Comparison of ENCODE assay signal across 8 cellular contexts in the genomic region with DNA sequence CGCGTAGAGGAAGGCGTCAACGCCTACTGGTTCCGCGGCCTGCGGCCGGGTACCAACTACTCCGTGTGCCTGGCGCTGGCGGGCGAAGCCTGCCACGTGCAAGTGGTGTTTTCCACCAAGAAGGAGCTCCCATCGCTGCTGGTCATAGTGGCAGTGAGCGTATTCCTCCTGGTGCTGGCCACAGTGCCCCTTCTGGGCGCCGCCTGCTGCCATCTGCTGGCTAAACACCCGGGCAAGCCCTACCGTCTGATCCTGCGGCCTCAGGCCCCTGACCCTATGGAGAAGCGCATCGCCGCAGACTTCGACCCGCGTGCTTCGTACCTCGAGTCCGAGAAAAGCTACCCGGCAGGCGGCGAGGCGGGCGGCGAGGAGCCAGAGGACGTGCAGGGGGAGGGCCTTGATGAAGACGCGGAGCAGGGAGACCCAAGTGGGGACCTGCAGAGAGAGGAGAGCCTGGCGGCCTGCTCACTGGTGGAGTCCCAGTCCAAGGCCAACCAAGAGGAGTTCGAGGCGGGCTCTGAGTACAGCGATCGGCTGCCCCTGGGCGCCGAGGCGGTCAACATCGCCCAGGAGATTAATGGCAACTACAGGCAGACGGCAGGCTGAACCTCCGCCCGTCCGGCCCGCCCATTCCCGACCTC. TPM values are rescaled to one million over a fixed set of nuclear protein-coding genes. Genes with fewer than 3 reads are reported as not detected.
A peak's percentile ranks its signal among the peaks of the same experiment; 100 is the strongest.
DNase-seq lines count a peak whose midpoint lies in the region; ATAC-seq and TF ChIP-seq lines count a peak whose summit lies in the region.

No MANE protein-coding gene starts in this region.

- H3K36me3 ChIP-seq in Peyer's patch (no peaks in the 10 kb centered on the region), tibial nerve (peaks cover 0 to 8% (median 0%) of the 10 kb centered on the region in 3 donors)

- no peak for TF ChIP-seq POLR2A in Peyer's patch (IDR thresholded peaks at IDR 0.05)
- no peak for TF ChIP-seq POLR2A in tibial nerve (IDR thresholded peaks at IDR 0.05)

- WGBS in tibial nerve, 2 donors: 48 to 56% methylated on average over 29 to 53 of the region's 53 CpGs

- intact Hi-C loops in posterior vena cava (cut with DNase I): loop anchor here in 1 of 2 donors (5.0 kb wide), 1 partner anchor 77 kb away; no protein-coding TSS in a partner anchor

- peaks cover 0 to 59% of the 10 kb centered on the region in 2 donors for H3K27me3 ChIP-seq in Peyer's patch
- H3K27me3 ChIP-seq in foreskin keratinocyte: peaks cover 97% of the 10 kb centered on the region
- H3K27me3 ChIP-seq in tibial nerve: peaks cover 0 to 100% of the 10 kb centered on the region in 2 donors

- H3K27ac ChIP-seq in Peyer's patch (no peak overlapping the region), foreskin keratinocyte (no peak overlapping the region), tibial nerve (no peak overlapping the region)

- peak; percentile 88 for DNase-seq in ELF-1 (ENCODE audit: low read depth, low spot score)
- DNase-seq in Peyer's patch: peak in 2 of 3 donors; percentile 58 to 65
- DNase-seq in foreskin keratinocyte: peak in 1 of 2 donors; percentile 42
- peak; percentile 87 for DNase-seq in posterior vena cava (ENCODE audit: low spot score)
- no peak for DNase-seq in NCI-H1436 (lab: John Stamatoyannopoulos, UW)
- no peak for DNase-seq in tibial nerve (ENCODE audit: low spot score in 2 of 2)
- DNase-seq in activated CD4-positive, CD25-positive, alpha-beta regulatory T cell treated with anti-CD3 and anti-CD28 coated beads, Interleukin-2, amount 50 U/mL, for 72 hours: no peak

- TF ChIP-seq EP300 in tibial nerve (IDR thresholded peaks at IDR 0.05): no peak

- no peak overlapping the region for H3K4me3 ChIP-seq in Peyer's patch
- H3K4me3 ChIP-seq in tibial nerve: no peak overlapping the region

- H3K4me1 ChIP-seq in Peyer's patch (peaks cover 0 to 40% (median 20%) of the 10 kb centered on the region in 4 donors), foreskin keratinocyte (no peaks in the 10 kb centered on the region), tibial nerve (peaks cover 0 to 50% (median 25%) of the 10 kb centered on the region in 4 donors)

- ATAC-seq in foreskin keratinocyte (peak; percentile 32), HG02884 (IDR thresholded peaks at IDR 0.05; ENCODE audit: unreplicated experiment) (no peak)

- no peaks in the 10 kb centered on the region for H3K9me3 ChIP-seq in Peyer's patch
- peaks cover 0 to 19% (median 0%) of the 10 kb centered on the region in 4 donors for H3K9me3 ChIP-seq in tibial nerve

- TF ChIP-seq CTCF in Peyer's patch (IDR thresholded peaks at IDR 0.05) (peak in 4 of 6 experiments; percentile 18 to 41 (median 26)), foreskin keratinocyte (conservative IDR thresholded peaks at IDR 0.05) (peak; percentile 57), tibial nerve (IDR thresholded peaks at IDR 0.05) (peak in 2 of 5 experiments; percentile 29 to 32)

RNA-seq across cellular contexts. Expression of a gene that starts 4.1 kb away (rescaled TPM):
- total RNA-seq in Peyer's patch (under 1 TPM in 3 of 4 donors, not detected in 1; 0.66 to 0.94 (median 0.70) TPM), foreskin keratinocyte (not detected in 2 replicates), posterior vena cava (under 1 TPM; 0.62 to 0.65 TPM), tibial nerve (1 to 10 TPM in 1 of 4 donors, under 1 TPM in 2, not detected in 1; 0.66 to 1.5 (median 0.98) TPM)
- polyA plus RNA-seq in foreskin keratinocyte: not detected in 2 replicates

RNA-seq across cellular contexts. Expression of a gene that starts 39.0 kb away (rescaled TPM):
- total RNA-seq in Peyer's patch (10 to 100 TPM in 3 of 4 donors, 1 to 10 TPM in 1; 6.3 to 22.8 (median 17.5) TPM), foreskin keratinocyte (not detected in 2 replicates), posterior vena cava (100 to 1,000 TPM in 1 of 2 donors, 10 to 100 TPM in 1; 51.7 to 108 TPM), tibial nerve (100 to 1,000 TPM in 3 of 4 donors, 10 to 100 TPM in 1; 41.7 to 250 (median 164) TPM)
- not detected in 2 replicates for polyA plus RNA-seq in foreskin keratinocyte

RNA-seq across cellular contexts. Expression of a gene that starts 52.2 kb away (rescaled TPM):
- total RNA-seq in Peyer's patch (under 1 TPM in 1 of 4 donors, not detected in 3; 0.38 TPM), foreskin keratinocyte (not detected in 2 replicates), posterior vena cava (under 1 TPM in 1 of 2 donors, not detected in 1; 0.24 TPM), tibial nerve (under 1 TPM in 2 of 4 donors, not detected in 2; 0.20 to 0.87 TPM)
- not detected in 2 replicates for polyA plus RNA-seq in foreskin keratinocyte

Comparison
In these comparisons a context has a peak if more than half of its experiments do, and no peak if none do; other contexts are left out.
1. DNase-seq: peak in ELF-1 (single experiment), Peyer's patch (2 of 3) and posterior vena cava (single experiment); none in NCI-H1436 (single experiment), tibial nerve (0 of 2) and activated CD4-positive, CD25-positive, alpha-beta regulatory T cell treated with anti-CD3 and anti-CD28 coated beads, Interleukin-2, amount 50 U/mL, for 72 hours (single experiment).